Comparison of ENCODE assay signal across 23 cellular contexts in the genomic region with DNA sequence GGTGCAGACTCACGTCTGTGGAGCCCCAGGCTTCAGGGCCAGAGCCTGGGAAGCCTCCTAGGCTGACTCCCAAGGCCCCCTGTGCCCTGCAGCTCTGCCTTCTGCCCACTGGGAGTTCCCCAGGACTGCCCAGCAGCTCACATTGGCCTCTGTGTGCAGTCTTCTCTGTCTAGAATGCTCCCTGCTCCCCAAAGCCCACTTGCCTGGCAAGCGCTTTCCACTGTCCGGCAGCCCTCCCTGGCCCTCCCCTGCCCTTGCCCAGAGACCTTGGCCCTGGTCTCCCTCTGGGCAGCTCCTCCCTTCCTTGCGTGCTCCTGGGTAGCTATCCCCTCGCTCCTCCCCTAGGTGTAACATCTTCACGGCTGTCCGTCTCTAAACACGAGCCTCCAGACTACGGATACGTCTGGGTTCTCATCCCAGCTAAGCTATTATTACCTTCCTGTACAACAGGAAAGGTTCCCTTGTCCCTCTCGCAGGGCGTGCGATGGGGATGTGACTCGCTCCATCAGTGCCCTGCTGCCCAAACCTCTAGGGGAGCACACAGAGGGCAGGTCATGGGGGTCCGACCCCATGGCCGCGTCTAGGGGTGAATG.
A peak's percentile ranks its signal among the peaks of the same experiment; 100 is the strongest.
DNase-seq lines count a peak whose midpoint lies in the region; TF ChIP-seq lines count a peak whose summit lies in the region.
"Had no signal": no experiment of that assay in that cellular context is flagged by ENCODE, and none has a peak within 500 bp of the region (broad histone marks: within the 10 kb centered on the region; RNA-seq: fewer than 3 reads in every experiment).

No MANE protein-coding gene starts in this region.

- no peaks in the 10 kb centered on the region for H3K27me3 ChIP-seq in right atrium auricular region
- H3K27me3 ChIP-seq in left ventricle myocardium inferior (ENCODE audit: low read depth) = peaks cover 30% of the 10 kb centered on the region
- H3K27me3 ChIP-seq in uterus = no peaks in the 10 kb centered on the region
- peaks cover 61% of the 10 kb centered on the region for H3K27me3 ChIP-seq in WERI-Rb-1 (ENCODE audit: insufficient read depth, low read depth, severe bottlenecking)

- H3K4me1 ChIP-seq in right atrium auricular region (no peaks in the 10 kb centered on the region), left ventricle myocardium inferior (no peaks in the 10 kb centered on the region), uterus (peaks cover 0 to 4% of the 10 kb centered on the region in 2 donors)
- H3K4me1 ChIP-seq: heart left ventricle had no signal

- intact Hi-C loops in left ventricle myocardium inferior (cut with micrococcal nuclease) (no loop called here), uterus (cut with DNase I; ENCODE audit: low total_unique reads) (no loop called here)

- no peak overlapping the region for H3K4me3 ChIP-seq in right atrium auricular region
- no peak overlapping the region for H3K4me3 ChIP-seq in left ventricle myocardium inferior
- H3K4me3 ChIP-seq in coronary artery = no peak overlapping the region
- peak overlapping the region; percentile 28 to 30 for H3K4me3 ChIP-seq in uterus
- H3K4me3 ChIP-seq in WERI-Rb-1 (ENCODE audit: low read depth, low read length) = no peak overlapping the region
- H3K4me3 ChIP-seq: heart left ventricle had no signal

- H3K27ac ChIP-seq in right atrium auricular region (no peak overlapping the region), left ventricle myocardium inferior (replicated peaks) (no peak overlapping the region), coronary artery (no peak overlapping the region), uterus (peak overlapping the region; percentile 71 to 80), WERI-Rb-1 (no peak overlapping the region)
- H3K27ac ChIP-seq: heart left ventricle had no signal

- DNase-seq in right atrium auricular region (ENCODE audit: low spot score) (peak; percentile 44), left ventricle myocardium inferior (no peak), coronary artery (ENCODE audit: low spot score) (peak; percentile 69), mesenteric fat pad (ENCODE audit: low spot score) (peak; percentile 85), uterus (peak in 1 of 2 donors; percentile 43), WERI-Rb-1 (no peak), NCI-H146 (lab: John Stamatoyannopoulos, UW) (no peak), NCI-H2107 treated with DMSO at 0.1 percent for 48 hours (lab: John Stamatoyannopoulos, UW; ENCODE audit: unreplicated experiment) (no peak)
- DNase-seq: ACHN; activated CD4-positive, alpha-beta T cell treated with anti-CD3 and anti-CD28 coated beads, Interleukin-2, amount 50 U/mL, for 1 hour; C1 segment of cervical spinal cord; DMS 273 treated with DMSO at 0.1 percent for 48 hours; effector memory CD8-positive, alpha-beta T cell; GF-D8; HFFc6; NCI-H187 treated with DMSO at 0.1 percent for 48 hours; NCI-H446 treated with DMSO at 0.1 percent for 48 hours; NK-92 treated with Interleukin-12 subunit alpha and Interleukin-12 subunit beta, amount 100 ng/mL, for 24 hours; RPMI8226; stimulated activated CD4-positive, alpha-beta T cell treated with anti-CD3 and anti-CD28 coated beads, Interleukin-4, amount 100 ng/mL, for 4 hours; substantia nigra; SW 1271 had no signal

- H3K36me3 ChIP-seq in right atrium auricular region (no peaks in the 10 kb centered on the region), left ventricle myocardium inferior (no peaks in the 10 kb centered on the region), uterus (no peaks in the 10 kb centered on the region), WERI-Rb-1 (no peaks in the 10 kb centered on the region)
- H3K36me3 ChIP-seq: heart left ventricle had no signal

- H3K9me3 ChIP-seq in right atrium auricular region = no peaks in the 10 kb centered on the region
- no peaks in the 10 kb centered on the region for H3K9me3 ChIP-seq in left ventricle myocardium inferior (replicated peaks)
- no peaks in the 10 kb centered on the region for H3K9me3 ChIP-seq in uterus
- H3K9me3 ChIP-seq in WERI-Rb-1 (ENCODE audit: severe bottlenecking) = no peaks in the 10 kb centered on the region
- H3K9me3 ChIP-seq: heart left ventricle had no signal

- TF ChIP-seq CTCF in right atrium auricular region (IDR thresholded peaks at IDR 0.05) (no peak), left ventricle myocardium inferior (IDR thresholded peaks at IDR 0.05; ENCODE audit: borderline replicate concordance) (no peak), coronary artery (IDR thresholded peaks at IDR 0.05) (no peak), uterus (IDR thresholded peaks at IDR 0.05) (peak in 2 of 4 experiments; percentile 17 to 38), WERI-Rb-1 (IDR thresholded peaks at IDR 0.05; ENCODE audit: low read depth, low read length) (no peak)

- TF ChIP-seq POLR2A in uterus (IDR thresholded peaks at IDR 0.05) = no peak

Comparison
In these comparisons a context has a peak if more than half of its experiments do, and no peak if none do; other contexts are left out.
1. DNase-seq: peak in right atrium auricular region (single experiment), coronary artery (single experiment) and mesenteric fat pad (single experiment); none in left ventricle myocardium inferior (single experiment), WERI-Rb-1 (single experiment), NCI-H146 (single experiment) and NCI-H2107 treated with DMSO at 0.1 percent for 48 hours (single experiment).
2. H3K27ac ChIP-seq: peak in uterus (2 of 2); none in right atrium auricular region (0 of 2), left ventricle myocardium inferior (single experiment), coronary artery (0 of 2) and WERI-Rb-1 (single experiment).
3. H3K4me3 ChIP-seq: peak in uterus (2 of 2); none in right atrium auricular region (0 of 2), left ventricle myocardium inferior (single experiment), coronary artery (single experiment) and WERI-Rb-1 (single experiment).